Comparison of ENCODE assay signal across 7 cellular contexts in genomic region chr11:64285885-64286800, GRCh38. TPM values are rescaled to one million over a fixed set of nuclear protein-coding genes. Genes with fewer than 3 reads are reported as not detected.
DNase-seq lines count a peak whose midpoint lies in the region; FAIRE-seq and TF ChIP-seq lines count a peak whose summit lies in the region.
"Had no signal": no experiment of that assay in that cellular context is flagged by ENCODE, and none has a peak within 500 bp of the region (broad histone marks: within the 10 kb centered on the region; RNA-seq: fewer than 3 reads in every experiment).

No MANE protein-coding gene starts in this region.

- FAIRE-seq in GM19239 (lab: Jason Lieb, UNC): no peak
- FAIRE-seq: G401.6 had no signal

- CTCF ChIA-PET in HEK293T (lab: Yijun Ruan, JAX): interaction anchor here (0.8 kb wide), 1 partner anchor 15 kb away, joined by 6 read pairs; no protein-coding TSS in a partner anchor

- peaks cover 20% of the 10 kb centered on the region for H3K36me3 Mint-ChIP-seq in activated CD4-positive, alpha-beta T cell treated with anti-CD3 and anti-CD28 coated beads, Interleukin-2, amount 10 ng/mL, durations not matched to agents 24 days and 14 days (ENCODE audit: low read depth)
- peaks cover 11% of the 10 kb centered on the region for H3K36me3 Mint-ChIP-seq in T-helper 1 cell treated with Interleukin-12 subunit alpha and Interleukin-12 subunit beta and Interleukin-4 antibody, amounts not matched to agents 30 μg/mL and 1 μg/mL, for 36 hours (ENCODE audit: low read depth)
- peaks cover 0 to 10% (median 2%) of the 10 kb centered on the region in 3 donors for H3K36me3 Mint-ChIP-seq in immature natural killer cell

- intact Hi-C loops in activated CD4-positive, alpha-beta T cell treated with anti-CD3 and anti-CD28 coated beads, Interleukin-2, amount 10 ng/mL, durations not matched to agents 24 days and 14 days (cut with micrococcal nuclease): loop anchor here (1.0 to 2.0 kb wide), 4 partner anchors 16 to 45 kb away; partner anchors contain the start of genes FKBP2 and PRDX5

- peak; percentile 75 for DNase-seq in activated CD4-positive, alpha-beta T cell treated with anti-CD3 and anti-CD28 coated beads, Interleukin-2, amount 10 ng/mL, durations not matched to agents 24 days and 14 days
- no peak for DNase-seq in activated CD4-positive, alpha-beta T cell treated with anti-CD3 and anti-CD28 coated beads for 4 hours
- DNase-seq in immature natural killer cell (peak in 1 of 3 donors; percentile 17), HEK293T (ENCODE audit: extremely low spot score) (no peak), GM19239 (ENCODE audit: insufficient read length, low spot score) (no peak)

- POLR2A ChIA-PET in HEK293T (lab: Yijun Ruan, JAX): interaction anchor here (1.0 to 8.5 kb wide), 6 partner anchors 10 to 55 kb away, joined by 3 to 81 read pairs (median 7); partner anchors contain the start of gene ESRRA

- H3K4me1 Mint-ChIP-seq in activated CD4-positive, alpha-beta T cell treated with anti-CD3 and anti-CD28 coated beads, Interleukin-2, amount 10 ng/mL, durations not matched to agents 24 days and 14 days: peaks cover 19% of the 10 kb centered on the region
- H3K4me1 Mint-ChIP-seq in T-helper 1 cell treated with Interleukin-12 subunit alpha and Interleukin-12 subunit beta and Interleukin-4 antibody, amounts not matched to agents 30 μg/mL and 1 μg/mL, for 36 hours (ENCODE audit: low read depth): peaks cover 15% of the 10 kb centered on the region
- peaks cover 13 to 17% of the 10 kb centered on the region in 2 donors for H3K4me1 Mint-ChIP-seq in immature natural killer cell

- H3K9me3 Mint-ChIP-seq in activated CD4-positive, alpha-beta T cell treated with anti-CD3 and anti-CD28 coated beads, Interleukin-2, amount 10 ng/mL, durations not matched to agents 24 days and 14 days: no peaks in the 10 kb centered on the region
- H3K9me3 Mint-ChIP-seq in T-helper 1 cell treated with Interleukin-12 subunit alpha and Interleukin-12 subunit beta and Interleukin-4 antibody, amounts not matched to agents 30 μg/mL and 1 μg/mL, for 36 hours: no peaks in the 10 kb centered on the region
- no peaks in the 10 kb centered on the region for H3K9me3 Mint-ChIP-seq in immature natural killer cell

- peaks cover 9% of the 10 kb centered on the region for H3K27me3 Mint-ChIP-seq in activated CD4-positive, alpha-beta T cell treated with anti-CD3 and anti-CD28 coated beads, Interleukin-2, amount 10 ng/mL, durations not matched to agents 24 days and 14 days
- H3K27me3 Mint-ChIP-seq in T-helper 1 cell treated with Interleukin-12 subunit alpha and Interleukin-12 subunit beta and Interleukin-4 antibody, amounts not matched to agents 30 μg/mL and 1 μg/mL, for 36 hours (ENCODE audit: low read depth): peaks cover 10% of the 10 kb centered on the region
- peaks cover 2 to 15% (median 13%) of the 10 kb centered on the region in 3 donors for H3K27me3 Mint-ChIP-seq in immature natural killer cell (ENCODE audit: low read depth in 3 of 3)

- peak overlapping the region; percentile 84 for H3K27ac Mint-ChIP-seq in activated CD4-positive, alpha-beta T cell treated with anti-CD3 and anti-CD28 coated beads, Interleukin-2, amount 10 ng/mL, durations not matched to agents 24 days and 14 days
- peak overlapping the region; percentile 84 for H3K27ac Mint-ChIP-seq in T-helper 1 cell treated with Interleukin-12 subunit alpha and Interleukin-12 subunit beta and Interleukin-4 antibody, amounts not matched to agents 30 μg/mL and 1 μg/mL, for 36 hours
- peak overlapping the region; percentile 73 to 91 (median 86) for H3K27ac Mint-ChIP-seq in immature natural killer cell

- H3K4me3 Mint-ChIP-seq in activated CD4-positive, alpha-beta T cell treated with anti-CD3 and anti-CD28 coated beads, Interleukin-2, amount 10 ng/mL, durations not matched to agents 24 days and 14 days: peak overlapping the region; percentile 89
- peak overlapping the region; percentile 87 for H3K4me3 Mint-ChIP-seq in T-helper 1 cell treated with Interleukin-12 subunit alpha and Interleukin-12 subunit beta and Interleukin-4 antibody, amounts not matched to agents 30 μg/mL and 1 μg/mL, for 36 hours
- H3K4me3 Mint-ChIP-seq in immature natural killer cell: peak overlapping the region; percentile 77 to 89 (median 79)

TF ChIP-seq in HEK293T, 16 proteins besides CTCF, POLR2A, EP300 and RAD21:
- TF ChIP-seq NFRKB (IDR thresholded peaks at IDR 0.05) (no peak), ARNT (IDR thresholded peaks at IDR 0.05) (no peak), SUZ12 (IDR thresholded peaks at IDR 0.05) (no peak), ELF4 (IDR thresholded peaks at IDR 0.05) (no peak), FOXM1 (IDR thresholded peaks at IDR 0.05; ENCODE audit: borderline replicate concordance) (no peak), FOXK2 (IDR thresholded peaks at IDR 0.05) (no peak), BHLHE40 (IDR thresholded peaks at IDR 0.05; ENCODE audit: borderline replicate concordance) (no peak), L3MBTL2 (conservative IDR thresholded peaks at IDR 0.05) (no peak), FOXA1 (IDR thresholded peaks at IDR 0.05) (no peak), SP1 (IDR thresholded peaks at IDR 0.05) (no peak)
- TF ChIP-seq, protein P1, sequence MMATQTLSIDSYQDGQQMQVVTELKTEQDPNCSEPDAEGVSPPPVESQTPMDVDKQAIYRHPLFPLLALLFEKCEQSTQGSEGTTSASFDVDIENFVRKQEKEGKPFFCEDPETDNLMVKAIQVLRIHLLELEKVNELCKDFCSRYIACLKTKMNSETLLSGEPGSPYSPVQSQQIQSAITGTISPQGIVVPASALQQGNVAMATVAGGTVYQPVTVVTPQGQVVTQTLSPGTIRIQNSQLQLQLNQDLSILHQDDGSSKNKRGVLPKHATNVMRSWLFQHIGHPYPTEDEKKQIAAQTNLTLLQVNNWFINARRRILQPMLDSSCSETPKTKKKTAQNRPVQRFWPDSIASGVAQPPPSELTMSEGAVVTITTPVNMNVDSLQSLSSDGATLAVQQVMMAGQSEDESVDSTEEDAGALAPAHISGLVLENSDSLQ (IDR thresholded peaks at IDR 0.05): no peak
TF ChIP-seq in HEK293T: peak in this region for 0.

RNA-seq across cellular contexts. Expression of gene GPR137, which starts 0.5 kb away (rescaled TPM):
- total RNA-seq in activated CD4-positive, alpha-beta T cell treated with anti-CD3 and anti-CD28 coated beads, Interleukin-2, amount 10 ng/mL, durations not matched to agents 24 days and 14 days: 45.6 and 47.6 TPM in 2 replicates
- 10 to 100 TPM in 1 of 3 donors, 1 to 10 TPM in 2; 6.9 to 11.6 (median 7.4) TPM for polyA plus RNA-seq in immature natural killer cell

RNA-seq across cellular contexts. Expression of gene BAD, which starts 1.7 kb away (rescaled TPM):
- 34.0 and 35.5 TPM in 2 replicates for total RNA-seq in activated CD4-positive, alpha-beta T cell treated with anti-CD3 and anti-CD28 coated beads, Interleukin-2, amount 10 ng/mL, durations not matched to agents 24 days and 14 days
- polyA plus RNA-seq in immature natural killer cell: 10 to 100 TPM; 67.7 to 87.5 (median 77.3) TPM

RNA-seq across cellular contexts. Expression of gene KCNK4, which starts 5.0 kb away (rescaled TPM):
- total RNA-seq in activated CD4-positive, alpha-beta T cell treated with anti-CD3 and anti-CD28 coated beads, Interleukin-2, amount 10 ng/mL, durations not matched to agents 24 days and 14 days: 0.23 and 0.24 TPM in 2 replicates
- not detected for polyA plus RNA-seq in immature natural killer cell

RNA-seq across cellular contexts. Expression of gene CATSPERZ, which starts 14.0 kb away (rescaled TPM):
- not detected in 2 replicates for total RNA-seq in activated CD4-positive, alpha-beta T cell treated with anti-CD3 and anti-CD28 coated beads, Interleukin-2, amount 10 ng/mL, durations not matched to agents 24 days and 14 days
- not detected for polyA plus RNA-seq in immature natural killer cell

RNA-seq across cellular contexts. Expression of gene ESRRA, which starts 19.2 kb away (rescaled TPM):
- 59.6 and 60.6 TPM in 2 replicates for total RNA-seq in activated CD4-positive, alpha-beta T cell treated with anti-CD3 and anti-CD28 coated beads, Interleukin-2, amount 10 ng/mL, durations not matched to agents 24 days and 14 days
- polyA plus RNA-seq in immature natural killer cell: 10 to 100 TPM in 1 of 3 donors, 1 to 10 TPM in 2; 4.6 to 18.0 (median 8.7) TPM
